7 cellular contexts compared by ENCODE assay signal in genomic region chr14:91228112-91229004, GRCh38. TPM values are rescaled to one million over a fixed set of nuclear protein-coding genes. Genes with fewer than 3 reads are reported as not detected.
DNase-seq lines count a peak whose midpoint lies in the region; ATAC-seq and TF ChIP-seq lines count a peak whose summit lies in the region.

No MANE protein-coding gene starts in this region.

- peak; percentile 72 to 79 for DNase-seq in activated CD4-positive, alpha-beta T cell treated with anti-CD3 and anti-CD28 coated beads, Interleukin-2, amount 50 U/mL, for 4 hours
- DNase-seq in epithelial cell of proximal tubule (ENCODE audit: low read depth) (peak; percentile 25), NCI-H1092 (lab: John Stamatoyannopoulos, UW) (no peak), NCI-H1417 treated with DMSO at 0.1 percent for 48 hours (lab: John Stamatoyannopoulos, UW) (no peak)
- DNase-seq in stimulated activated CD4-positive, alpha-beta T cell treated with anti-CD3 and anti-CD28 coated beads, TNF-alpha, amount 100 ng/mL, for 4 hours (ENCODE audit: low read depth in 3 of 3), result peak; percentile 66 to 72 (median 66)

- peak; percentile 68 for ATAC-seq in GM19372 (IDR thresholded peaks at IDR 0.05; ENCODE audit: low read depth, unreplicated experiment)
- peak; percentile 75 for ATAC-seq in HG03280 (IDR thresholded peaks at IDR 0.05; ENCODE audit: unreplicated experiment)

- TF ChIP-seq CTCF in epithelial cell of proximal tubule (conservative IDR thresholded peaks at IDR 0.05; ENCODE audit: low read depth, low read length), result no peak

- H3K4me3 ChIP-seq in epithelial cell of proximal tubule (ENCODE audit: low read depth, low read length), result no peak overlapping the region

RNA-seq across cellular contexts. Expression of gene GPR68, which starts 16.1 kb away (rescaled TPM):
- total RNA-seq in epithelial cell of proximal tubule, result 1.1 and 1.8 TPM in 2 replicates

Comparison
In these comparisons a context has a peak if more than half of its experiments do, and no peak if none do; other contexts are left out.
1. DNase-seq: peak in activated CD4-positive, alpha-beta T cell treated with anti-CD3 and anti-CD28 coated beads, Interleukin-2, amount 50 U/mL, for 4 hours (2 of 2), epithelial cell of proximal tubule (single experiment) and stimulated activated CD4-positive, alpha-beta T cell treated with anti-CD3 and anti-CD28 coated beads, TNF-alpha, amount 100 ng/mL, for 4 hours (3 of 3); none in NCI-H1092 (single experiment) and NCI-H1417 treated with DMSO at 0.1 percent for 48 hours (single experiment).